8 cellular contexts compared by ENCODE assay signal in genomic region chr12:19129486-19130223, GRCh38. TPM values are rescaled to one million over a fixed set of nuclear protein-coding genes. Genes with fewer than 3 reads are reported as not detected.
DNase-seq lines count a peak whose midpoint lies in the region; ATAC-seq and TF ChIP-seq lines count a peak whose summit lies in the region.

TSS of gene PLEKHA5 (plus strand) at chr12:19129733. CDS start at chr12:19129800, 67 bp downstream.

- peaks cover 0 to 13% (median 0%) of the 10 kb centered on the region in 4 donors for H3K4me1 ChIP-seq in tibial nerve

- H3K9me2 ChIP-seq in neural cell (ENCODE audit: insufficient read depth, low read length): no peaks in the 10 kb centered on the region

- peak within 1 kb of the TSS; percentile 84 for H3K4me3 Mint-ChIP-seq in activated naive CD4-positive, alpha-beta T cell treated with anti-CD3 and anti-CD28 coated beads, Interleukin-2, amount 50 U/mL, for 24 hours

- peaks cover 37% of the 10 kb centered on the region for H3K79me2 ChIP-seq in neural cell (replicated peaks; ENCODE audit: insufficient read depth, low read length)

- peak within 1 kb of the TSS; percentile 90 for H3K9ac ChIP-seq in neural cell (ENCODE audit: low read length)

- H3K27me3 ChIP-seq in HL-60 (ENCODE audit: insufficient read depth, poor library complexity, severe bottlenecking) (peaks cover 29% of the 10 kb centered on the region), neural cell (ENCODE audit: insufficient read depth, low read depth, low read length) (no peaks in the 10 kb centered on the region), tibial nerve (no peaks in the 10 kb centered on the region)

- H3K36me3 ChIP-seq in neural cell (ENCODE audit: insufficient read depth, low read length) (no peaks in the 10 kb centered on the region), tibial nerve (no peaks in the 10 kb centered on the region)

- H3K9me3 ChIP-seq in neural cell (ENCODE audit: low read length): no peaks in the 10 kb centered on the region
- peaks cover 0 to 27% (median 0%) of the 10 kb centered on the region in 4 donors for H3K9me3 ChIP-seq in tibial nerve

- peak; percentile 61 for DNase-seq in ELF-1 (ENCODE audit: low read depth, low spot score)
- no peak for DNase-seq in HL-60 (ENCODE audit: low read depth in 1 of 2, low spot score in 1 of 2)
- DNase-seq in OCI-M1 (lab: John Stamatoyannopoulos, UW): peak; percentile 56
- peak; percentile 22 for DNase-seq in germinal center (ENCODE audit: low spot score)
- peak; percentile 35 to 52 for DNase-seq in tibial nerve (ENCODE audit: low spot score in 2 of 2)

- H3K4me1 Mint-ChIP-seq in activated naive CD4-positive, alpha-beta T cell treated with anti-CD3 and anti-CD28 coated beads, Interleukin-2, amount 50 U/mL, for 24 hours: peaks cover 17% of the 10 kb centered on the region

- H3K4me3 ChIP-seq in HL-60 (replicated peaks; ENCODE audit: insufficient read depth, low read length): peak within 1 kb of the TSS; percentile 73
- peak within 1 kb of the TSS; percentile 90 for H3K4me3 ChIP-seq in neural cell (ENCODE audit: low read length)
- peak within 1 kb of the TSS; percentile 75 to 99 (median 90) for H3K4me3 ChIP-seq in tibial nerve

- H3K27me3 Mint-ChIP-seq in activated naive CD4-positive, alpha-beta T cell treated with anti-CD3 and anti-CD28 coated beads, Interleukin-2, amount 50 U/mL, for 24 hours: peaks cover 51% of the 10 kb centered on the region

- no peak for TF ChIP-seq EP300 in neural cell (conservative IDR thresholded peaks at IDR 0.05; ENCODE audit: poor library complexity, severe bottlenecking)
- no peak for TF ChIP-seq EP300 in tibial nerve (IDR thresholded peaks at IDR 0.05)

- TF ChIP-seq CTCF in HL-60 (IDR thresholded peaks at IDR 0.05; ENCODE audit: insufficient read depth, low read length) (no peak), neural cell (IDR thresholded peaks at IDR 0.05; ENCODE audit: poor library complexity, severe bottlenecking) (peak; percentile 58), tibial nerve (IDR thresholded peaks at IDR 0.05) (peak in 2 of 5 experiments; percentile 14 to 18)

- H3K27ac Mint-ChIP-seq in activated naive CD4-positive, alpha-beta T cell treated with anti-CD3 and anti-CD28 coated beads, Interleukin-2, amount 50 U/mL, for 24 hours: no peak within 1 kb of the TSS

- H3K9me3 Mint-ChIP-seq in activated naive CD4-positive, alpha-beta T cell treated with anti-CD3 and anti-CD28 coated beads, Interleukin-2, amount 50 U/mL, for 24 hours: peaks cover 7% of the 10 kb centered on the region

- peaks cover 3% of the 10 kb centered on the region for H3K36me3 Mint-ChIP-seq in activated naive CD4-positive, alpha-beta T cell treated with anti-CD3 and anti-CD28 coated beads, Interleukin-2, amount 50 U/mL, for 24 hours

- peaks cover 3% of the 10 kb centered on the region for H3F3A ChIP-seq in neural cell (ENCODE audit: insufficient read depth, low read length, poor library complexity, severe bottlenecking)

- ATAC-seq in GM19452 (IDR thresholded peaks at IDR 0.05; ENCODE audit: unreplicated experiment): no peak

- TF ChIP-seq RAD21 in neural cell (conservative IDR thresholded peaks at IDR 0.05): peak; percentile 46

- H4K20me1 ChIP-seq in neural cell (ENCODE audit: insufficient read depth): no peaks in the 10 kb centered on the region

- peak within 1 kb of the TSS; percentile 57 for H2AFZ ChIP-seq in neural cell (ENCODE audit: low read depth, low read length)

- 0 to 1% methylated on average over 3 to 81 of the region's 103 CpGs for WGBS in tibial nerve, 2 donors

- H3K27ac ChIP-seq in HL-60 (replicated peaks) (no peak within 1 kb of the TSS), neural cell (ENCODE audit: low read length) (peak within 1 kb of the TSS; percentile 83), tibial nerve (peak within 1 kb of the TSS; percentile 65 to 94 (median 86))

- peak within 1 kb of the TSS; percentile 85 for H3K4me2 ChIP-seq in neural cell (ENCODE audit: low read length)

- no peak for TF ChIP-seq POLR2A in tibial nerve (IDR thresholded peaks at IDR 0.05)

TF ChIP-seq in neural cell, 6 proteins besides CTCF, POLR2A, EP300 and RAD21:
- TF ChIP-seq REST (IDR thresholded peaks at IDR 0.05; ENCODE audit: borderline replicate concordance) (peak; percentile 34), TAF1 (IDR thresholded peaks at IDR 0.05; ENCODE audit: low read depth) (peak; percentile 19), EZH2 (IDR thresholded peaks at IDR 0.05; ENCODE audit: borderline replicate concordance, insufficient read depth, low read length, poor library complexity, severe bottlenecking) (no peak), SMC3 (conservative IDR thresholded peaks at IDR 0.05; ENCODE audit: poor library complexity) (peak; percentile 48), MXI1 (conservative IDR thresholded peaks at IDR 0.05; ENCODE audit: poor library complexity, severe bottlenecking) (no peak), POLR2AphosphoS5 (IDR thresholded peaks at IDR 0.05) (peak; percentile 74)

RNA-seq across cellular contexts. Expression of gene PLEKHA5, which starts in this region (rescaled TPM):
- polyA plus RNA-seq in neural cell: 109 and 130 TPM in 2 replicates
- 153 and 180 TPM in 2 replicates for polyA minus RNA-seq in neural cell
- total RNA-seq in tibial nerve: 10 to 100 TPM; 21.3 to 22.9 (median 21.4) TPM

Comparison
In these comparisons a context has a peak if more than half of its experiments do, and no peak if none do; other contexts are left out.
1. DNase-seq: peak in ELF-1 (single experiment), OCI-M1 (single experiment), germinal center (single experiment) and tibial nerve (2 of 2); none in HL-60 (0 of 2).
2. Peak in every context shown above with its lines, with median percentiles within 50 percentile points of each other: H3K4me3 ChIP-seq.